ENCODE assay signal across 10 cellular contexts in genomic region chr5:174751154-174751990, GRCh38. TPM values are rescaled to one million over a fixed set of nuclear protein-coding genes. Genes with fewer than 3 reads are reported as not detected.
A peak's percentile ranks its signal among the peaks of the same experiment; 100 is the strongest.
DNase-seq lines count a peak whose midpoint lies in the region; ATAC-seq and TF ChIP-seq lines count a peak whose summit lies in the region.
"Had no signal": no experiment of that assay in that cellular context is flagged by ENCODE, and none has a peak within 500 bp of the region (broad histone marks: within the 10 kb centered on the region; RNA-seq: fewer than 3 reads in every experiment).

No MANE protein-coding gene starts in this region.

- no peaks in the 10 kb centered on the region for H3K4me1 ChIP-seq in mucosa of stomach (ENCODE audit: control insufficient read depth, insufficient read depth, low read length)

- no peak overlapping the region for H3K27ac Mint-ChIP-seq in stimulated activated naive CD8-positive, alpha-beta T cell treated with anti-CD3 and anti-CD28 coated beads, Interleukin-15, amount 100 ng/mL, for 72 hours

- H3K27ac ChIP-seq in coronary artery: no peak overlapping the region

- peak overlapping the region; percentile 49 for H3K4me3 ChIP-seq in AG04449 (ENCODE audit: low read depth, low read length)
- peak overlapping the region; percentile 52 for H3K4me3 ChIP-seq in MG63
- peak overlapping the region; percentile 63 for H3K4me3 ChIP-seq in coronary artery
- H3K4me3 ChIP-seq in mucosa of stomach (ENCODE audit: low read length): peak overlapping the region; percentile 19

- peak overlapping the region in 1 of 2 donors; percentile 24 for H3K4me3 Mint-ChIP-seq in stimulated activated naive CD8-positive, alpha-beta T cell treated with anti-CD3 and anti-CD28 coated beads, Interleukin-15, amount 100 ng/mL, for 72 hours

- H3K9ac ChIP-seq in mucosa of stomach (ENCODE audit: low read length): no peak overlapping the region

- peaks cover 66% of the 10 kb centered on the region for H3K27me3 Mint-ChIP-seq in stimulated activated naive CD8-positive, alpha-beta T cell treated with anti-CD3 and anti-CD28 coated beads, Interleukin-15, amount 100 ng/mL, for 72 hours

- H3K36me3 ChIP-seq in MG63 (no peaks in the 10 kb centered on the region), mucosa of stomach (ENCODE audit: control insufficient read depth, insufficient read depth, low read length) (no peaks in the 10 kb centered on the region)

- H3K9me3 Mint-ChIP-seq in stimulated activated naive CD8-positive, alpha-beta T cell treated with anti-CD3 and anti-CD28 coated beads, Interleukin-15, amount 100 ng/mL, for 72 hours: no peaks in the 10 kb centered on the region

- TF ChIP-seq CTCF in AG04449 (IDR thresholded peaks at IDR 0.05; ENCODE audit: insufficient read depth, low read length, missing control alignments) (no peak), coronary artery (IDR thresholded peaks at IDR 0.05) (no peak)

- H3K9me3 ChIP-seq in MG63 (no peaks in the 10 kb centered on the region), mucosa of stomach (ENCODE audit: control insufficient read depth, low read length) (no peaks in the 10 kb centered on the region)

- CTCF ChIA-PET in AG04449 (lab: Yijun Ruan, JAX): interaction anchor here (0.7 to 5.4 kb wide), 6 partner anchors 43 to 707 kb away, joined by 3 to 37 read pairs (median 4); no protein-coding TSS in a partner anchor

- POLR2A ChIA-PET in AG04449 (lab: Yijun Ruan, JAX): no interaction called here

- no peak for ATAC-seq in GM18511 (IDR thresholded peaks at IDR 0.05; ENCODE audit: unreplicated experiment)
- ATAC-seq in GM21381 (IDR thresholded peaks at IDR 0.05; ENCODE audit: unreplicated experiment): no peak
- ATAC-seq in stimulated activated naive CD8-positive, alpha-beta T cell treated with anti-CD3 and anti-CD28 coated beads, Interleukin-15, amount 100 ng/mL, for 72 hours: no peak

- peaks cover 5% of the 10 kb centered on the region for H3K27me3 ChIP-seq in MG63
- H3K27me3 ChIP-seq in mucosa of stomach (ENCODE audit: control insufficient read depth, insufficient read depth, low read length): peaks cover 31% of the 10 kb centered on the region

- H3K4me1 Mint-ChIP-seq in stimulated activated naive CD8-positive, alpha-beta T cell treated with anti-CD3 and anti-CD28 coated beads, Interleukin-15, amount 100 ng/mL, for 72 hours: no peaks in the 10 kb centered on the region

- DNase-seq in AG04449 (ENCODE audit: low read depth, low spot score) (no peak), MG63 (peak; percentile 62), coronary artery (ENCODE audit: low spot score) (no peak), DMS79 (lab: John Stamatoyannopoulos, UW) (no peak)
- no peak for DNase-seq in stimulated activated naive CD8-positive, alpha-beta T cell treated with anti-CD3 and anti-CD28 coated beads, Interleukin-15, amount 100 ng/mL, for 72 hours
- DNase-seq: DND-41, NCI-H1694 had no signal

RNA-seq across cellular contexts. Expression of gene MSX2, which starts 27.0 kb away (rescaled TPM):
- total RNA-seq in MG63 (2014; rRNA removed; shearing (Covaris generic); ENCODE audit: low replicate concordance): 8.5 and 10.7 TPM in 2 replicates
